ENCODE assay signal across 8 cellular contexts in genomic region chr10:26555719-26556368, GRCh38.
DNase-seq lines count a peak whose midpoint lies in the region; ATAC-seq and TF ChIP-seq lines count a peak whose summit lies in the region.
"Had no signal": no experiment of that assay in that cellular context is flagged by ENCODE, and none has a peak within 500 bp of the region (broad histone marks: within the 10 kb centered on the region; RNA-seq: fewer than 3 reads in every experiment).

No MANE protein-coding gene starts in this region.

- no peaks in the 10 kb centered on the region for H3K79me2 ChIP-seq in MM.1S (ENCODE audit: low read length)
- no peaks in the 10 kb centered on the region for H3K79me2 ChIP-seq in smooth muscle cell (ENCODE audit: low read depth)

- H3K4me2 ChIP-seq in MM.1S (ENCODE audit: low read depth, low read length) (no peak overlapping the region), smooth muscle cell (no peak overlapping the region)

- H3K27me3 Mint-ChIP-seq in stimulated activated memory B cell treated with anti-CD40 and anti-IgM and Interleukin-4, amounts not matched to agents 10 μg/mL and 1 μg/mL and 100 μg/mL, for 72 hours: no peaks in the 10 kb centered on the region

- H3K9ac ChIP-seq in MM.1S (ENCODE audit: low read length) (no peak overlapping the region), smooth muscle cell (ENCODE audit: low read depth) (no peak overlapping the region)

- H3K9me3 ChIP-seq in right cardiac atrium (ENCODE audit: control insufficient read depth, low read length) (no peaks in the 10 kb centered on the region), MM.1S (replicated peaks; ENCODE audit: insufficient read depth, low read length) (no peaks in the 10 kb centered on the region), smooth muscle cell (replicated peaks; ENCODE audit: low read depth) (no peaks in the 10 kb centered on the region)

- no peaks in the 10 kb centered on the region for H3K9me2 ChIP-seq in MM.1S (replicated peaks; ENCODE audit: insufficient read depth, low read length)

- no peak overlapping the region for H3K27ac ChIP-seq in right cardiac atrium (ENCODE audit: low read length)
- no peak overlapping the region for H3K27ac ChIP-seq in MM.1S (ENCODE audit: low read length)
- no peak overlapping the region for H3K27ac ChIP-seq in smooth muscle cell (ENCODE audit: low read depth)

- peaks cover 28% of the 10 kb centered on the region for H3K4me1 Mint-ChIP-seq in stimulated activated memory B cell treated with anti-CD40 and anti-IgM and Interleukin-4, amounts not matched to agents 10 μg/mL and 1 μg/mL and 100 μg/mL, for 72 hours

- no peaks in the 10 kb centered on the region for H3K4me1 ChIP-seq in right cardiac atrium (ENCODE audit: control insufficient read depth, insufficient read depth, low read length)
- no peaks in the 10 kb centered on the region for H3K4me1 ChIP-seq in MM.1S (ENCODE audit: low read length)
- no peaks in the 10 kb centered on the region for H3K4me1 ChIP-seq in smooth muscle cell (ENCODE audit: low read depth)

- intact Hi-C loops in right cardiac atrium (cut with DNase I): loop anchor here (2.0 to 10.0 kb wide), 4 partner anchors 219 to 681 kb away; no protein-coding TSS in a partner anchor

- H3K4me3 ChIP-seq in right cardiac atrium (ENCODE audit: low read length): no peak overlapping the region
- H3K4me3 ChIP-seq in MM.1S (ENCODE audit: low read length): no peak overlapping the region
- H3K4me3 ChIP-seq in smooth muscle cell: no peak overlapping the region

- H4K20me1 ChIP-seq in MM.1S (ENCODE audit: insufficient read depth, low read length): no peaks in the 10 kb centered on the region
- no peaks in the 10 kb centered on the region for H4K20me1 ChIP-seq in smooth muscle cell (ENCODE audit: low read depth)

- H3K36me3 ChIP-seq in MM.1S (replicated peaks; ENCODE audit: insufficient read depth, low read length) (no peaks in the 10 kb centered on the region), smooth muscle cell (ENCODE audit: low read depth) (no peaks in the 10 kb centered on the region)

- H3F3A ChIP-seq in MM.1S (ENCODE audit: insufficient read depth, low read length) (no peaks in the 10 kb centered on the region), smooth muscle cell (ENCODE audit: low read depth) (no peaks in the 10 kb centered on the region)

- H3K9me3 Mint-ChIP-seq in stimulated activated memory B cell treated with anti-CD40 and anti-IgM and Interleukin-4, amounts not matched to agents 10 μg/mL and 1 μg/mL and 100 μg/mL, for 72 hours: no peaks in the 10 kb centered on the region

- H3K27ac Mint-ChIP-seq in stimulated activated memory B cell treated with anti-CD40 and anti-IgM and Interleukin-4, amounts not matched to agents 10 μg/mL and 1 μg/mL and 100 μg/mL, for 72 hours: peak overlapping the region; percentile 67

- ATAC-seq in right cardiac atrium: peak; percentile 79 to 80
- ATAC-seq in stimulated activated memory B cell treated with anti-CD40 and anti-IgM and Interleukin-4, amounts not matched to agents 10 μg/mL and 1 μg/mL and 100 μg/mL, for 72 hours: no peak

- TF ChIP-seq CTCF in MM.1S (IDR thresholded peaks at IDR 0.05; ENCODE audit: low read length) (no peak), smooth muscle cell (IDR thresholded peaks at IDR 0.05; ENCODE audit: borderline replicate concordance, insufficient read depth, poor library complexity, severe bottlenecking) (no peak)

- H3K27me3 ChIP-seq in right cardiac atrium (ENCODE audit: control insufficient read depth, insufficient read depth) (no peaks in the 10 kb centered on the region), MM.1S (replicated peaks; ENCODE audit: insufficient read depth, low read length) (no peaks in the 10 kb centered on the region), smooth muscle cell (ENCODE audit: low read depth) (no peaks in the 10 kb centered on the region)

- H3K4me3 Mint-ChIP-seq in stimulated activated memory B cell treated with anti-CD40 and anti-IgM and Interleukin-4, amounts not matched to agents 10 μg/mL and 1 μg/mL and 100 μg/mL, for 72 hours: no peak overlapping the region

- H2AFZ ChIP-seq in MM.1S (ENCODE audit: low read length) (no peak overlapping the region), smooth muscle cell (ENCODE audit: low read depth) (no peak overlapping the region)

- 44% methylated on average over 8 of the region's 8 CpGs for WGBS in right cardiac atrium
- WGBS in smooth muscle cell (ENCODE audit: low lambda C conversion rate): 67% methylated on average over 8 of the region's 8 CpGs

- peak; percentile 56 for DNase-seq in GM03348 (ENCODE audit: low spot score)
- DNase-seq in T1000 (lab: John Stamatoyannopoulos, UW): peak; percentile 70
- DNase-seq in right cardiac atrium: peak; percentile 48 to 74 (median 55)
- no peak for DNase-seq in MM.1S
- DNase-seq in NCI-H510A (lab: John Stamatoyannopoulos, UW): no peak
- no peak for DNase-seq in smooth muscle cell (lab: John Stamatoyannopoulos, UW; ENCODE audit: unreplicated experiment)
- DNase-seq: activated CD4-positive, alpha-beta T cell treated with anti-CD3 and anti-CD28 coated beads, Interleukin-2, amount 50 U/mL, for 4 hours had no signal

- H3K36me3 Mint-ChIP-seq in stimulated activated memory B cell treated with anti-CD40 and anti-IgM and Interleukin-4, amounts not matched to agents 10 μg/mL and 1 μg/mL and 100 μg/mL, for 72 hours: peaks cover 68% of the 10 kb centered on the region

Comparison
In these comparisons a context has a peak if more than half of its experiments do, and no peak if none do; other contexts are left out.
1. DNase-seq: peak in GM03348 (single experiment), T1000 (single experiment) and right cardiac atrium (3 of 3); none in MM.1S (single experiment), NCI-H510A (single experiment) and smooth muscle cell (single experiment).